Comparison of ENCODE assay signal across 8 cellular contexts in the genomic region with DNA sequence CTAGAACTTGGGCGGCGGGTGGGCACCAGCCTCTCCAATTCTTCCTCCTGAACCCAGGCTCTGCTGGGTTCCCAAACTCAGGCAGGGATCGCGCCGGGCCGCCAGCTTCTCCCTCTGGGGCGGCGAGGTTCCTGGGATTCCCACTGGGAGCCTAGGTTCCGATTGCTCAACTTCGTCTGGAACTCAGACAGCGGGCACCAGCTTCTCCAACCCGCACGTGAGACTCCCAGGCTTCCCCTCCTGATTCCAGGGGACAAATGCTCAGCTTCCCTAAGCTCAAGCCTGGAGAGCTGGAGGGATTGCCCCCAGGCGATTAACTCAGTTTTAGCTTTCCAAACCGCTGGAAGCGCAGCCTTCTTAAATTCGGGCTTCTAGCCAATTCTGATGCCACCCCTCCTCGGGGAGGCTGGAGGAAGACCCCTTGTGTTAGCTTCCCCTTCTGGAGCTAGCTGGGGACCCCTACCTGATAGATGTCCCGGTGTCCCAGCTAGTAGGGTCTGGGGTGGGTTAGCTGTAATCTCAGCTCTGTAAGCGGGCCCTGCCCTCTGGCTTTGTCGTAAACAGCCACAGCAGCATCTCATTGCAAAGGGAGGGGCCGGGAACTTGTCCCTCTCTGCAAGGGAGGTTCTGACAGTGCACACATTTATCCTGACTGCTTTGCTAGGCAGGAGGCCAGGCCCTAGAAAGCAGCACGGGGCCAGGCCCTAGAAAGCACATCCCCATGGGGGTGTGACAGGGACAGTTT. TPM values are rescaled to one million over a fixed set of nuclear protein-coding genes. Genes with fewer than 3 reads are reported as not detected.
DNase-seq lines count a peak whose midpoint lies in the region; ATAC-seq, FAIRE-seq and TF ChIP-seq lines count a peak whose summit lies in the region.

No MANE protein-coding gene starts in this region.

- ATAC-seq in HG02870 (IDR thresholded peaks at IDR 0.05; ENCODE audit: unreplicated experiment), result no peak

- H3K27me3 ChIP-seq in Caco-2 (replicated peaks; ENCODE audit: control insufficient read depth, insufficient read depth, low read length) (no peaks in the 10 kb centered on the region), muscle layer of duodenum (ENCODE audit: low read depth, low read length) (no peaks in the 10 kb centered on the region)

- H3K4me1 Mint-ChIP-seq in Caco-2 (ENCODE audit: low read depth, unreplicated experiment), result peaks cover 9% of the 10 kb centered on the region
- peaks cover 4 to 8% (median 6%) of the 10 kb centered on the region in 3 donors for H3K4me1 Mint-ChIP-seq in IgD-negative memory B cell
- H3K4me1 Mint-ChIP-seq in chondrocyte (ENCODE audit: low read depth), result peaks cover 12% of the 10 kb centered on the region

- intact Hi-C loops in Caco-2 (cut with micrococcal nuclease; ENCODE audit: unreplicated experiment), result no loop called here

- H3K27me3 Mint-ChIP-seq in Caco-2 (ENCODE audit: insufficient read depth, unreplicated experiment) (no peaks in the 10 kb centered on the region), IgD-negative memory B cell (no peaks in the 10 kb centered on the region), chondrocyte (ENCODE audit: low read depth) (no peaks in the 10 kb centered on the region)

- H3K9me3 ChIP-seq in Caco-2 (no peaks in the 10 kb centered on the region), muscle layer of duodenum (ENCODE audit: control insufficient read depth in 1 of 2, low read length in 2 of 2) (no peaks in the 10 kb centered on the region)

- CTCF ChIA-PET in Caco-2 (lab: Charles Lee), result interaction anchor here (0.5 to 1.2 kb wide), 3 partner anchors 26 to 45 kb away, joined by 4 to 6 read pairs (median 5); a partner anchor contains a TSS

- no peak for DNase-seq in Caco-2
- no peak for DNase-seq in chondrocyte (ENCODE audit: low spot score)
- DNase-seq in effector CD8-positive, alpha-beta T cell (lab: John Stamatoyannopoulos, UW), result no peak
- no peak for DNase-seq in NAMALWA (ENCODE audit: low spot score)
- DNase-seq in HTR-8/SVneo (ENCODE audit: insufficient read length, low spot score), result no peak

- FAIRE-seq in HTR-8/SVneo (lab: Jason Lieb, UNC), result no peak

- H3K36me3 Mint-ChIP-seq in Caco-2 (ENCODE audit: insufficient read depth, unreplicated experiment) (peaks cover 20% of the 10 kb centered on the region), IgD-negative memory B cell (peaks cover 2% of the 10 kb centered on the region), chondrocyte (ENCODE audit: low read depth) (peaks cover 1% of the 10 kb centered on the region)

- H3K27ac Mint-ChIP-seq in Caco-2 (ENCODE audit: unreplicated experiment) (peak overlapping the region; percentile 63), IgD-negative memory B cell (peak overlapping the region in 1 of 3 donors; percentile 76), chondrocyte (ENCODE audit: unreplicated experiment) (peak overlapping the region; percentile 73)

- H3K4me3 Mint-ChIP-seq in Caco-2 (ENCODE audit: unreplicated experiment) (peak overlapping the region; percentile 85), IgD-negative memory B cell (peak overlapping the region; percentile 69 to 83 (median 76)), chondrocyte (ENCODE audit: unreplicated experiment) (peak overlapping the region; percentile 80)

- TSS peak; percentile 16 for BruUV-seq in Caco-2 (replicated peaks; lab: Mats Ljungman, UMichigan)

- no peak for TF ChIP-seq CTCF in Caco-2 (IDR thresholded peaks at IDR 0.05; ENCODE audit: insufficient read depth in 1 of 2, low read depth in 1 of 2, low read length in 1 of 2, severe bottlenecking in 1 of 2, unreplicated experiment in 1 of 2)
- no peak for TF ChIP-seq CTCF in chondrocyte (IDR thresholded peaks at IDR 0.05)

- POLR2A ChIA-PET in Caco-2 (lab: Charles Lee), result interaction anchor here (0.6 to 1.0 kb wide), 4 partner anchors 12 to 128 kb away, joined by 3 to 4 read pairs (median 4); a partner anchor contains a TSS

- H3K27ac ChIP-seq in muscle layer of duodenum (ENCODE audit: low read length), result no peak overlapping the region

- H3K4me3 ChIP-seq in Caco-2 (ENCODE audit: low read depth, low read length) (peak overlapping the region; percentile 59), muscle layer of duodenum (ENCODE audit: low read depth in 1 of 2, low read length in 2 of 2) (peak overlapping the region; percentile 76 to 96)

- H3K4me1 ChIP-seq in Caco-2 (peaks cover 10% of the 10 kb centered on the region), muscle layer of duodenum (ENCODE audit: control insufficient read depth in 1 of 2, insufficient read depth in 2 of 2, low read length in 2 of 2) (peaks cover 9 to 24% of the 10 kb centered on the region in 2 donors)

- H3K9me3 Mint-ChIP-seq in Caco-2 (ENCODE audit: unreplicated experiment) (no peaks in the 10 kb centered on the region), IgD-negative memory B cell (no peaks in the 10 kb centered on the region), chondrocyte (ENCODE audit: low read depth) (no peaks in the 10 kb centered on the region)

- H3K36me3 ChIP-seq in Caco-2 (ENCODE audit: control insufficient read depth, insufficient read depth, low read length) (no peaks in the 10 kb centered on the region; the same call in 1 of the 2 replicates), muscle layer of duodenum (ENCODE audit: control insufficient read depth in 1 of 2, insufficient read depth in 2 of 2, low read length in 2 of 2) (peaks cover 0 to 45% of the 10 kb centered on the region in 2 donors)

RNA-seq across cellular contexts. Expression of a gene that starts 0.7 kb away (rescaled TPM):
- total RNA-seq in Caco-2 (2022) (16.1 and 16.2 TPM in 2 replicates), chondrocyte (25.9 to 27.9 TPM (median 27.8 TPM) in 3 replicates)
- polyA plus RNA-seq in IgD-negative memory B cell, result 5.2 TPM

RNA-seq across cellular contexts. Expression of a gene that starts 7.2 kb away (rescaled TPM):
- total RNA-seq in Caco-2 (2022), result 29.4 TPM in 2 replicates
- 1.3 TPM for polyA plus RNA-seq in IgD-negative memory B cell
- total RNA-seq in chondrocyte, result 72.8 to 78.9 TPM (median 78.1 TPM) in 3 replicates

RNA-seq across cellular contexts. Expression of a gene that starts 12.4 kb away (rescaled TPM):
- 67.6 and 79.2 TPM in 2 replicates for total RNA-seq in Caco-2 (2022)
- 12.5 TPM for polyA plus RNA-seq in IgD-negative memory B cell
- 78.1 to 97.9 TPM (median 87.9 TPM) in 3 replicates for total RNA-seq in chondrocyte

RNA-seq across cellular contexts. Expression of a gene that starts 34.3 kb away (rescaled TPM):
- 3.9 TPM in 2 replicates for total RNA-seq in Caco-2 (2022)
- polyA plus RNA-seq in IgD-negative memory B cell, result 2.8 TPM
- total RNA-seq in chondrocyte, result 1.7 to 2.6 TPM (median 2.3 TPM) in 3 replicates
